10 cellular contexts compared by ENCODE assay signal in the genomic region with DNA sequence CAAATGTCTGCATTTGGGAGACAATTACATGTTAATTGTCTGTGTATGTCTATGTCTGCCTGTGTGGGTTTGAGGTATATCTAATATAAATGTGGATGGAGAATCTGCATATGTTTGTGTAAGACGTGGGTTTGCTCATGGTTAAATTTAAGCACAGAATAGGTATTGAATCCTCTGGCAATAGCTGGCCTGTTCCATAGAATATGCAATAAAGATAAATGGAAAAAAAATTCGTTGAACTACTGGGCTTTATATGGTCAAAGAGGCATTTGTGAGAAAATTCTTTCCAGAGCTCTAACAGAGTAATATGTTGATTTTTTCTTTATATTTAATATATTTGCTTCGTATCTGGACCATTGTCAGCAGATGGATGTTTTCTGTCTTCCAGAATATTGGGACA. TPM values are rescaled to one million over a fixed set of nuclear protein-coding genes. Genes with fewer than 3 reads are reported as not detected.
DNase-seq lines count a peak whose midpoint lies in the region; ATAC-seq and TF ChIP-seq lines count a peak whose summit lies in the region.
"Had no signal": no experiment of that assay in that cellular context is flagged by ENCODE, and none has a peak within 500 bp of the region (broad histone marks: within the 10 kb centered on the region; RNA-seq: fewer than 3 reads in every experiment).

No MANE protein-coding gene starts in this region.

- H3K79me2 ChIP-seq in Karpas-422 (ENCODE audit: low read length) (peaks cover 62% of the 10 kb centered on the region), neural cell (replicated peaks; ENCODE audit: insufficient read depth, low read length) (peaks cover 20% of the 10 kb centered on the region)

- no peak for TF ChIP-seq CTCF in chondrocyte (IDR thresholded peaks at IDR 0.05)
- no peak for TF ChIP-seq CTCF in neural cell (IDR thresholded peaks at IDR 0.05; ENCODE audit: poor library complexity, severe bottlenecking)
- no peak for TF ChIP-seq CTCF in foreskin keratinocyte (conservative IDR thresholded peaks at IDR 0.05)

- H3K27me3 ChIP-seq in CD4-positive, alpha-beta memory T cell (ENCODE audit: insufficient read depth, low read length): no peaks in the 10 kb centered on the region
- H3K27me3 ChIP-seq in Karpas-422 (ENCODE audit: low read length) (no peaks in the 10 kb centered on the region), neural cell (ENCODE audit: insufficient read depth, low read depth, low read length) (no peaks in the 10 kb centered on the region), foreskin keratinocyte (no peaks in the 10 kb centered on the region)

- H3K4me1 Mint-ChIP-seq in CD4-positive, alpha-beta memory T cell: peaks cover 35 to 57% (median 46%) of the 10 kb centered on the region in 4 donors
- peaks cover 16% of the 10 kb centered on the region for H3K4me1 Mint-ChIP-seq in chondrocyte (ENCODE audit: low read depth)

- POLR2A ChIA-PET in CD4-positive, alpha-beta memory T cell (lab: Charles Lee; ENCODE audit: partially characterized antibody): interaction anchor here (0.9 to 1.5 kb wide), 3 partner anchors 10 to 288 kb away, joined by 3 to 4 read pairs (median 3); no protein-coding TSS in a partner anchor

- no peaks in the 10 kb centered on the region for H3K9me3 ChIP-seq in CD4-positive, alpha-beta memory T cell (ENCODE audit: control insufficient read depth in 1 of 2, low read length in 2 of 2)
- no peaks in the 10 kb centered on the region for H3K9me3 ChIP-seq in Karpas-422 (ENCODE audit: low read length)
- no peaks in the 10 kb centered on the region for H3K9me3 ChIP-seq in neural cell (ENCODE audit: low read length)

- no peaks in the 10 kb centered on the region for H3F3A ChIP-seq in neural cell (ENCODE audit: insufficient read depth, low read length, poor library complexity, severe bottlenecking)

- H3K36me3 ChIP-seq in CD4-positive, alpha-beta memory T cell (ENCODE audit: insufficient read depth, low read length): peaks cover 5% of the 10 kb centered on the region
- H3K36me3 ChIP-seq in Karpas-422 (ENCODE audit: insufficient read depth, low read length): peaks cover 17% of the 10 kb centered on the region; the same call in 1 of the 2 replicates
- H3K36me3 ChIP-seq in neural cell (ENCODE audit: insufficient read depth, low read length): no peaks in the 10 kb centered on the region

- intact Hi-C loops in CD4-positive, alpha-beta memory T cell (cut with micrococcal nuclease): loop anchor here (5.0 kb wide), 3 partner anchors 101 to 774 kb away; a partner anchor contains a TSS
- intact Hi-C loops in posterior vena cava (cut with DNase I): no loop called here

- H3K9ac ChIP-seq in Karpas-422 (ENCODE audit: low read length) (peak overlapping the region; percentile 81), neural cell (ENCODE audit: low read length) (no peak overlapping the region)

- H3K4me3 ChIP-seq in CD4-positive, alpha-beta memory T cell (ENCODE audit: low read length in 2 of 2): peak overlapping the region in 1 of 2 donors; percentile 88
- peak overlapping the region; percentile 84 for H3K4me3 ChIP-seq in Karpas-422 (ENCODE audit: low read length)
- peak overlapping the region; percentile 86 for H3K4me3 ChIP-seq in neural cell (ENCODE audit: low read length)

- no peak for TF ChIP-seq EP300 in neural cell (conservative IDR thresholded peaks at IDR 0.05; ENCODE audit: poor library complexity, severe bottlenecking)

- H3K27me3 Mint-ChIP-seq in CD4-positive, alpha-beta memory T cell: peaks cover 0 to 4% of the 10 kb centered on the region in 2 donors
- no peaks in the 10 kb centered on the region for H3K27me3 Mint-ChIP-seq in chondrocyte (ENCODE audit: low read depth)

- peaks cover 0 to 3% (median 0%) of the 10 kb centered on the region in 8 donors for H3K9me3 Mint-ChIP-seq in CD4-positive, alpha-beta memory T cell
- no peaks in the 10 kb centered on the region for H3K9me3 Mint-ChIP-seq in chondrocyte (ENCODE audit: low read depth)

- no peaks in the 10 kb centered on the region; the same call in 1 of the 2 replicates for H3K9me2 ChIP-seq in Karpas-422 (replicated peaks; ENCODE audit: insufficient read depth, low read length)
- no peaks in the 10 kb centered on the region for H3K9me2 ChIP-seq in neural cell (ENCODE audit: insufficient read depth, low read length)

- H3K4me2 ChIP-seq in Karpas-422 (ENCODE audit: low read depth, low read length, poor library complexity, severe bottlenecking): peak overlapping the region; percentile 86
- peak overlapping the region; percentile 75 for H3K4me2 ChIP-seq in neural cell (ENCODE audit: low read length)

- peaks cover 3% of the 10 kb centered on the region; the same call in 1 of the 2 replicates for H4K20me1 ChIP-seq in Karpas-422 (ENCODE audit: insufficient read depth, low read depth, low read length)
- H4K20me1 ChIP-seq in neural cell (ENCODE audit: insufficient read depth): no peaks in the 10 kb centered on the region

- peak overlapping the region in 5 of 7 donors; percentile 15 to 98 (median 93) for H3K27ac Mint-ChIP-seq in CD4-positive, alpha-beta memory T cell
- no peak overlapping the region for H3K27ac Mint-ChIP-seq in chondrocyte (ENCODE audit: unreplicated experiment)

- H2AFZ ChIP-seq in Karpas-422 (ENCODE audit: low read length) (no peak overlapping the region), neural cell (ENCODE audit: low read depth, low read length) (no peak overlapping the region)

- H3K4me1 ChIP-seq in CD4-positive, alpha-beta memory T cell (ENCODE audit: insufficient read depth, low read length): peaks cover 46% of the 10 kb centered on the region
- H3K4me1 ChIP-seq in Karpas-422 (ENCODE audit: low read length) (peaks cover 40% of the 10 kb centered on the region), foreskin keratinocyte (no peaks in the 10 kb centered on the region)

- no peak for DNase-seq in CD4-positive, alpha-beta memory T cell
- DNase-seq in Karpas-422 (no peak), chondrocyte (ENCODE audit: low spot score) (no peak), posterior vena cava (ENCODE audit: low spot score) (no peak), foreskin keratinocyte (no peak)
- no peak for DNase-seq in activated effector memory CD4-positive, alpha-beta T cell treated with anti-CD3 and anti-CD28 coated beads, Interleukin-2, amount 50 U/mL, for 16 hours
- DNase-seq: activated CD4-positive, CD25-positive, alpha-beta regulatory T cell; stimulated activated CD4-positive, alpha-beta T cell treated with anti-CD3 and anti-CD28 coated beads, Interleukin-4, amount 100 ng/mL, for 1 hour had no signal

- no peak for TF ChIP-seq RAD21 in neural cell (conservative IDR thresholded peaks at IDR 0.05)

- H3K36me3 Mint-ChIP-seq in CD4-positive, alpha-beta memory T cell: peaks cover 16 to 18% of the 10 kb centered on the region in 2 donors
- peaks cover 6% of the 10 kb centered on the region for H3K36me3 Mint-ChIP-seq in chondrocyte (ENCODE audit: low read depth)

- H3K27ac ChIP-seq in CD4-positive, alpha-beta memory T cell (ENCODE audit: low read depth, low read length): no peak overlapping the region
- H3K27ac ChIP-seq in Karpas-422 (ENCODE audit: low read length): peak overlapping the region; percentile 46; the same call in 1 of the 2 replicates
- no peak overlapping the region for H3K27ac ChIP-seq in neural cell (ENCODE audit: low read length)
- H3K27ac ChIP-seq in foreskin keratinocyte: no peak overlapping the region

- CTCF ChIA-PET in CD4-positive, alpha-beta memory T cell (lab: Charles Lee; ENCODE audit: partially characterized antibody): interaction anchor here (0.6 to 3.8 kb wide), 5 partner anchors 10 to 840 kb away, joined by 3 to 29 read pairs (median 5); a partner anchor contains a TSS

- peak overlapping the region; percentile 96 to 99 (median 98) for H3K4me3 Mint-ChIP-seq in CD4-positive, alpha-beta memory T cell
- peak overlapping the region; percentile 96 for H3K4me3 Mint-ChIP-seq in chondrocyte (ENCODE audit: unreplicated experiment)

- ATAC-seq in foreskin keratinocyte (no peak), GM21576 (IDR thresholded peaks at IDR 0.05; ENCODE audit: unreplicated experiment) (no peak)

TF ChIP-seq in neural cell, 6 proteins besides CTCF, POLR2A, EP300 and RAD21 (continues in another document):
- TF ChIP-seq MXI1 (conservative IDR thresholded peaks at IDR 0.05; ENCODE audit: poor library complexity, severe bottlenecking) (no peak), EZH2 (IDR thresholded peaks at IDR 0.05; ENCODE audit: borderline replicate concordance, insufficient read depth, low read length, poor library complexity, severe bottlenecking) (no peak), TAF1 (IDR thresholded peaks at IDR 0.05; ENCODE audit: low read depth) (no peak), POLR2AphosphoS5 (IDR thresholded peaks at IDR 0.05) (no peak)
- TF ChIP-seq, protein P1, sequence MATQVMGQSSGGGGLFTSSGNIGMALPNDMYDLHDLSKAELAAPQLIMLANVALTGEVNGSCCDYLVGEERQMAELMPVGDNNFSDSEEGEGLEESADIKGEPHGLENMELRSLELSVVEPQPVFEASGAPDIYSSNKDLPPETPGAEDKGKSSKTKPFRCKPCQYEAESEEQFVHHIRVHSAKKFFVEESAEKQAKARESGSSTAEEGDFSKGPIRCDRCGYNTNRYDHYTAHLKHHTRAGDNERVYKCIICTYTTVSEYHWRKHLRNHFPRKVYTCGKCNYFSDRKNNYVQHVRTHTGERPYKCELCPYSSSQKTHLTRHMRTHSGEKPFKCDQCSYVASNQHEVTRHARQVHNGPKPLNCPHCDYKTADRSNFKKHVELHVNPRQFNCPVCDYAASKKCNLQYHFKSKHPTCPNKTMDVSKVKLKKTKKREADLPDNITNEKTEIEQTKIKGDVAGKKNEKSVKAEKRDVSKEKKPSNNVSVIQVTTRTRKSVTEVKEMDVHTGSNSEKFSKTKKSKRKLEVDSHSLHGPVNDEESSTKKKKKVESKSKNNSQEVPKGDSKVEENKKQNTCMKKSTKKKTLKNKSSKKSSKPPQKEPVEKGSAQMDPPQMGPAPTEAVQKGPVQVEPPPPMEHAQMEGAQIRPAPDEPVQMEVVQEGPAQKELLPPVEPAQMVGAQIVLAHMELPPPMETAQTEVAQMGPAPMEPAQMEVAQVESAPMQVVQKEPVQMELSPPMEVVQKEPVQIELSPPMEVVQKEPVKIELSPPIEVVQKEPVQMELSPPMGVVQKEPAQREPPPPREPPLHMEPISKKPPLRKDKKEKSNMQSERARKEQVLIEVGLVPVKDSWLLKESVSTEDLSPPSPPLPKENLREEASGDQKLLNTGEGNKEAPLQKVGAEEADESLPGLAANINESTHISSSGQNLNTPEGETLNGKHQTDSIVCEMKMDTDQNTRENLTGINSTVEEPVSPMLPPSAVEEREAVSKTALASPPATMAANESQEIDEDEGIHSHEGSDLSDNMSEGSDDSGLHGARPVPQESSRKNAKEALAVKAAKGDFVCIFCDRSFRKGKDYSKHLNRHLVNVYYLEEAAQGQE (IDR thresholded peaks at IDR 0.05; ENCODE audit: borderline replicate concordance): no peak

RNA-seq across cellular contexts. Expression of a gene that starts 1.4 kb away (rescaled TPM):
- 10 to 100 TPM; 83.9 to 85.9 TPM for total RNA-seq in CD4-positive, alpha-beta memory T cell
- polyA plus RNA-seq in CD4-positive, alpha-beta memory T cell: 10 to 100 TPM; 23.0 to 36.4 TPM
- 77.5 and 168 TPM in 2 replicates for total RNA-seq in Karpas-422 (2014; rRNA removed; shearing (Covaris generic); ENCODE audit: low replicate concordance)
- total RNA-seq in chondrocyte (53.6 to 55.5 TPM (median 53.7 TPM) in 3 replicates), posterior vena cava (10 to 100 TPM; 58.8 to 66.8 TPM), foreskin keratinocyte (21.4 and 22.9 TPM in 2 replicates)
- polyA plus RNA-seq in neural cell (146 TPM in 2 replicates), foreskin keratinocyte (6.4 and 6.8 TPM in 2 replicates)
- 199 and 201 TPM in 2 replicates for polyA minus RNA-seq in neural cell
